ENCODE assay signal across 2 cellular contexts in genomic region chr17:19108517-19108916, GRCh38. TPM values are rescaled to one million over a fixed set of nuclear protein-coding genes. Genes with fewer than 3 reads are reported as not detected.
"Had no signal": no experiment of that assay in that cellular context is flagged by ENCODE, and none has a peak within 500 bp of the region (broad histone marks: within the 10 kb centered on the region; RNA-seq: fewer than 3 reads in every experiment).

No MANE protein-coding gene starts in this region.

RNA-seq across cellular contexts. Expression of gene GRAPL, which starts 18.9 kb away (rescaled TPM):
- total RNA-seq: mammary epithelial cell had no signal
- polyA plus RNA-seq: keratinocyte, mammary epithelial cell had no signal
